In genomic region chrX:15567267-15567666, GRCh38 we compare ENCODE assay signal across 16 cellular contexts. TPM values are rescaled to one million over a fixed set of nuclear protein-coding genes. Genes with fewer than 3 reads are reported as not detected.
DNase-seq lines count a peak whose midpoint lies in the region; ATAC-seq and TF ChIP-seq lines count a peak whose summit lies in the region.
"Had no signal": no experiment of that assay in that cellular context is flagged by ENCODE, and none has a peak within 500 bp of the region (broad histone marks: within the 10 kb centered on the region; RNA-seq: fewer than 3 reads in every experiment).

No MANE protein-coding gene starts in this region.

- DNase-seq in natural killer cell treated with Interleukin-12 subunit alpha and Interleukin-12 subunit beta and Interleukin-15 and Interleukin-18, amount 100 ng/mL, for 72 hours (ENCODE audit: low spot score): no peak
- DNase-seq in natural killer cell (no peak), progenitor cell of endocrine pancreas (ENCODE audit: low spot score, unreplicated experiment) (no peak)
- no peak for DNase-seq in effector memory CD8-positive, alpha-beta T cell
- no peak for DNase-seq in activated CD4-positive, alpha-beta T cell treated with anti-CD3 and anti-CD28 coated beads, Interleukin-2, amount 10 ng/mL, durations not matched to agents 24 days and 14 days
- no peak for DNase-seq in activated CD8-positive, alpha-beta memory T cell treated with anti-CD3 and anti-CD28 coated beads for 24 hours
- DNase-seq: C1 segment of cervical spinal cord; CD4-positive, alpha-beta T cell; COR-L47; DMS153; IMR-90 had no signal

- peaks cover 7 to 27% of the 10 kb centered on the region in 2 donors for H3K27me3 Mint-ChIP-seq in natural killer cell treated with Interleukin-12 subunit alpha and Interleukin-12 subunit beta and Interleukin-15 and Interleukin-18, amount 100 ng/mL, for 72 hours
- peaks cover 0 to 36% of the 10 kb centered on the region in 2 donors for H3K27me3 Mint-ChIP-seq in natural killer cell (ENCODE audit: low read depth in 2 of 2)
- H3K27me3 Mint-ChIP-seq in effector memory CD8-positive, alpha-beta T cell: peaks cover 7 to 34% of the 10 kb centered on the region in 2 donors
- peaks cover 6% of the 10 kb centered on the region for H3K27me3 Mint-ChIP-seq in progenitor cell of endocrine pancreas
- peaks cover 6% of the 10 kb centered on the region for H3K27me3 Mint-ChIP-seq in activated CD4-positive, alpha-beta T cell treated with anti-CD3 and anti-CD28 coated beads, Interleukin-2, amount 10 ng/mL, durations not matched to agents 24 days and 14 days

- H3K27ac Mint-ChIP-seq in natural killer cell treated with Interleukin-12 subunit alpha and Interleukin-12 subunit beta and Interleukin-15 and Interleukin-18, amount 100 ng/mL, for 72 hours: peak overlapping the region in 1 of 2 donors; percentile 38
- H3K27ac Mint-ChIP-seq in natural killer cell (peak overlapping the region in 1 of 2 donors; percentile 9), progenitor cell of endocrine pancreas (peak overlapping the region; percentile 5)
- peak overlapping the region in 1 of 2 donors; percentile 49 for H3K27ac Mint-ChIP-seq in effector memory CD8-positive, alpha-beta T cell
- no peak overlapping the region for H3K27ac Mint-ChIP-seq in activated CD4-positive, alpha-beta T cell treated with anti-CD3 and anti-CD28 coated beads, Interleukin-2, amount 10 ng/mL, durations not matched to agents 24 days and 14 days
- H3K27ac Mint-ChIP-seq: B cell; CD4-positive, alpha-beta T cell had no signal

- no peaks in the 10 kb centered on the region for H3K9me3 Mint-ChIP-seq in natural killer cell treated with Interleukin-12 subunit alpha and Interleukin-12 subunit beta and Interleukin-15 and Interleukin-18, amount 100 ng/mL, for 72 hours
- H3K9me3 Mint-ChIP-seq in natural killer cell: no peaks in the 10 kb centered on the region
- H3K9me3 Mint-ChIP-seq in effector memory CD8-positive, alpha-beta T cell: no peaks in the 10 kb centered on the region
- H3K9me3 Mint-ChIP-seq in progenitor cell of endocrine pancreas (ENCODE audit: low read depth): no peaks in the 10 kb centered on the region
- H3K9me3 Mint-ChIP-seq in activated CD4-positive, alpha-beta T cell treated with anti-CD3 and anti-CD28 coated beads, Interleukin-2, amount 10 ng/mL, durations not matched to agents 24 days and 14 days: no peaks in the 10 kb centered on the region
- H3K9me3 Mint-ChIP-seq: CD4-positive, alpha-beta T cell had no signal

- intact Hi-C loops in natural killer cell (cut with micrococcal nuclease): no loop called here
- intact Hi-C loops in activated CD4-positive, alpha-beta T cell treated with anti-CD3 and anti-CD28 coated beads, Interleukin-2, amount 10 ng/mL, durations not matched to agents 24 days and 14 days (cut with micrococcal nuclease): loop anchor here (5.0 kb wide), 1 partner anchor 220 kb away; no protein-coding TSS in a partner anchor

- peaks cover 4 to 6% of the 10 kb centered on the region in 2 donors for H3K4me1 Mint-ChIP-seq in natural killer cell treated with Interleukin-12 subunit alpha and Interleukin-12 subunit beta and Interleukin-15 and Interleukin-18, amount 100 ng/mL, for 72 hours (ENCODE audit: low read depth in 2 of 2)
- H3K4me1 Mint-ChIP-seq in natural killer cell (no peaks in the 10 kb centered on the region), progenitor cell of endocrine pancreas (ENCODE audit: low read depth) (peaks cover 51% of the 10 kb centered on the region)
- H3K4me1 Mint-ChIP-seq in effector memory CD8-positive, alpha-beta T cell (ENCODE audit: low read depth in 2 of 2): peaks cover 0 to 12% of the 10 kb centered on the region in 2 donors
- H3K4me1 Mint-ChIP-seq in activated CD4-positive, alpha-beta T cell treated with anti-CD3 and anti-CD28 coated beads, Interleukin-2, amount 10 ng/mL, durations not matched to agents 24 days and 14 days: no peaks in the 10 kb centered on the region
- H3K4me1 Mint-ChIP-seq: B cell had no signal

- peak; percentile 6 to 33 for ATAC-seq in natural killer cell treated with Interleukin-12 subunit alpha and Interleukin-12 subunit beta and Interleukin-15 and Interleukin-18, amount 100 ng/mL, for 72 hours
- ATAC-seq in natural killer cell (no peak), GM19351 (IDR thresholded peaks at IDR 0.05; ENCODE audit: unreplicated experiment) (peak; percentile 35), GM21526 (IDR thresholded peaks at IDR 0.05; ENCODE audit: low FRiP score, unreplicated experiment) (no peak)
- peak; percentile 63 for ATAC-seq in effector memory CD8-positive, alpha-beta T cell (replicated peaks)

- no peaks in the 10 kb centered on the region for H3K36me3 Mint-ChIP-seq in natural killer cell treated with Interleukin-12 subunit alpha and Interleukin-12 subunit beta and Interleukin-15 and Interleukin-18, amount 100 ng/mL, for 72 hours
- H3K36me3 Mint-ChIP-seq in natural killer cell: no peaks in the 10 kb centered on the region
- no peaks in the 10 kb centered on the region for H3K36me3 Mint-ChIP-seq in effector memory CD8-positive, alpha-beta T cell (ENCODE audit: insufficient read depth)
- no peaks in the 10 kb centered on the region for H3K36me3 Mint-ChIP-seq in progenitor cell of endocrine pancreas (ENCODE audit: insufficient read depth)
- H3K36me3 Mint-ChIP-seq in activated CD4-positive, alpha-beta T cell treated with anti-CD3 and anti-CD28 coated beads, Interleukin-2, amount 10 ng/mL, durations not matched to agents 24 days and 14 days (ENCODE audit: low read depth): no peaks in the 10 kb centered on the region

- TF ChIP-seq CTCF in natural killer cell (IDR thresholded peaks at IDR 0.05) (no peak), progenitor cell of endocrine pancreas (IDR thresholded peaks at IDR 0.05; ENCODE audit: unreplicated experiment) (no peak)

- H3K4me3 Mint-ChIP-seq in natural killer cell treated with Interleukin-12 subunit alpha and Interleukin-12 subunit beta and Interleukin-15 and Interleukin-18, amount 100 ng/mL, for 72 hours: peak overlapping the region; percentile 32
- no peak overlapping the region for H3K4me3 Mint-ChIP-seq in natural killer cell
- peak overlapping the region in 1 of 2 donors; percentile 45 for H3K4me3 Mint-ChIP-seq in effector memory CD8-positive, alpha-beta T cell
- H3K4me3 Mint-ChIP-seq in progenitor cell of endocrine pancreas (ENCODE audit: low read depth): no peak overlapping the region
- H3K4me3 Mint-ChIP-seq in activated CD4-positive, alpha-beta T cell treated with anti-CD3 and anti-CD28 coated beads, Interleukin-2, amount 10 ng/mL, durations not matched to agents 24 days and 14 days: no peak overlapping the region
- H3K4me3 Mint-ChIP-seq: B cell; CD4-positive, alpha-beta T cell had no signal

RNA-seq across cellular contexts. Expression of gene ACE2, which starts 33.5 kb away (rescaled TPM):
- not detected for total RNA-seq in natural killer cell treated with Interleukin-12 subunit alpha and Interleukin-12 subunit beta and Interleukin-15 and Interleukin-18, amount 100 ng/mL, for 72 hours
- total RNA-seq in natural killer cell (not detected), progenitor cell of endocrine pancreas (0.09 and 0.67 TPM in 2 replicates)
- total RNA-seq in activated CD4-positive, alpha-beta T cell treated with anti-CD3 and anti-CD28 coated beads, Interleukin-2, amount 10 ng/mL, durations not matched to agents 24 days and 14 days: not detected in 2 replicates
- total RNA-seq: B cell; CD4-positive, alpha-beta T cell; H1; HT-29; IMR-90 had no signal

Comparison
In these comparisons a context has a peak if more than half of its experiments do, and no peak if none do; other contexts are left out.
1. ATAC-seq: peak in natural killer cell treated with Interleukin-12 subunit alpha and Interleukin-12 subunit beta and Interleukin-15 and Interleukin-18, amount 100 ng/mL, for 72 hours (2 of 2), GM19351 (single experiment) and effector memory CD8-positive, alpha-beta T cell (single experiment); none in natural killer cell (0 of 3) and GM21526 (single experiment).